In genomic region chr11:62552931-62553838, GRCh38 we compare ENCODE assay signal across 8 cellular contexts.
DNase-seq lines count a peak whose midpoint lies in the region; ATAC-seq lines count a peak whose summit lies in the region.

No MANE protein-coding gene starts in this region.

- H3K27me3 ChIP-seq in layer of hippocampus (ENCODE audit: control insufficient read depth, insufficient read depth, low read length): no peaks in the 10 kb centered on the region

- H3K9me3 Mint-ChIP-seq in central memory CD8-positive, alpha-beta T cell: no peaks in the 10 kb centered on the region

- DNase-seq in ACHN (peak; percentile 94), HS-27A (ENCODE audit: low read depth) (peak; percentile 99), T-helper 2 cell (peak in 3 of 5 experiments; percentile 46 to 81 (median 63)), NK-92 (lab: John Stamatoyannopoulos, UW; ENCODE audit: unreplicated experiment) (no peak)
- DNase-seq in central memory CD8-positive, alpha-beta T cell (ENCODE audit: low spot score in 2 of 2): no peak
- peak; percentile 30 for DNase-seq in stimulated activated naive CD4-positive, alpha-beta T cell treated with Interleukin-2 at 50 U/mL for 16 hours (lab: John Stamatoyannopoulos, UW)

- H3K27ac ChIP-seq in layer of hippocampus (ENCODE audit: low read depth, low read length): peak overlapping the region; percentile 91

- ATAC-seq in central memory CD8-positive, alpha-beta T cell (replicated peaks; ENCODE audit: extremely low read depth, poor library complexity, severe bottlenecking): no peak
- no peak for ATAC-seq in GM21528 (IDR thresholded peaks at IDR 0.05; ENCODE audit: low FRiP score, unreplicated experiment)

- in situ Hi-C loops in ACHN (cut with HindIII; ENCODE audit: low pct_ligation_motif_present, low pct_unique_long_range_greater_than_20kb, low sequenced_read_pairs): no loop called here

- H3K4me1 Mint-ChIP-seq in central memory CD8-positive, alpha-beta T cell: peaks cover 78% of the 10 kb centered on the region

- H3K4me3 Mint-ChIP-seq in central memory CD8-positive, alpha-beta T cell: peak overlapping the region; percentile 78

- peak overlapping the region; percentile 97 for H3K27ac Mint-ChIP-seq in central memory CD8-positive, alpha-beta T cell (ENCODE audit: low read depth)

- H3K27me3 Mint-ChIP-seq in central memory CD8-positive, alpha-beta T cell: no peaks in the 10 kb centered on the region

- H3K36me3 Mint-ChIP-seq in central memory CD8-positive, alpha-beta T cell (ENCODE audit: insufficient read depth): peaks cover 40% of the 10 kb centered on the region

Comparison
In these comparisons a context has a peak if more than half of its experiments do, and no peak if none do; other contexts are left out.
1. DNase-seq: peak in ACHN (single experiment), HS-27A (single experiment), T-helper 2 cell (3 of 5) and stimulated activated naive CD4-positive, alpha-beta T cell treated with Interleukin-2 at 50 U/mL for 16 hours (single experiment); none in central memory CD8-positive, alpha-beta T cell (0 of 2) and NK-92 (single experiment).